In the genomic region with DNA sequence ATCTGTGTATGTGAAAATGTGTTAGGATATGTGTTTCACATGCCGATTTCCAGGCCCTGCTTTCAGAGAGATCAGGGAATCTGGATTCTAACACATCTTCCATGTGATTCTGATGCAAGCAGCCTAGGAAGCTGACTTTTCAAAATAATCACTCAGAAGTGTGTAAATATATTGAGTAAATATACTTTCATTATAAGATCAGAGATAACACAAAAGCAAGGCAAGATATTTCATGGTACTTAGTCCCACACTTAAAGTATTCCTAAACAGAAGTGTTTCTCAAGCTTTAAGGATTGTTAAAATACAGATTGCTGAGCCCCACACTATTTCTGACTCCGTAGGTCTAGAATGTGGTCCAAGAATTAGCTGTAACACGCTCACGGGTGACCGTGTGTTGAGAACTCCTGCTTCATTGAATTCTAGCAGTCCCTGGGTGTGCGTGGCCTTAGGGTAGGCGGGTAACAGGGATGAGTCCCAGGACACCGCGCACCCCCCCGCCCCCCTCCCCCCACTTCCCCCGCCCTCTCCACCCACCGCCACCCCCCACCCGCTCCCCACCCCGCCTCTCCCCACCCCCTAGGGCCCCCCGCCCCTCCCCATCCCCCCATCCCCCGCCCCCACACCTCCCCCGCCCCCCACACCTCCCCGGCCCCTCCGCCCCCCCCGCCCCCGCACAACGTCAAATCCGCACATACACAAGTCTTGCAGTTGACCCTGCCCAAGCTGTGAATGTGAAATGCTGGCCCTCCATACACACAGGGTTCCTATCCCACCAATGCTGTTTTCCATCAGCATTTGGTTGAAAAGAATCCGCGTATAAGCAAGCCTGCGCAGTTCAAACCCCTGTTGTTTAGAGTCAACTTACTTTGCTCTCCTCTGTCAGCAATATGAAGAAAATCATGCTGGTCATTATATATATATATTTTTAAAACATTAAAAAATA, we compare ENCODE assay signal across 11 cellular contexts.
DNase-seq lines count a peak whose midpoint lies in the region; ATAC-seq and TF ChIP-seq lines count a peak whose summit lies in the region.
"Had no signal": no experiment of that assay in that cellular context is flagged by ENCODE, and none has a peak within 500 bp of the region (broad histone marks: within the 10 kb centered on the region; RNA-seq: fewer than 3 reads in every experiment).

No MANE protein-coding gene starts in this region.

- H3K27ac Mint-ChIP-seq in activated CD8-positive, alpha-beta T cell treated with anti-CD3 and anti-CD28 coated beads for 36 hours, result peak overlapping the region; percentile 97

- peaks cover 58% of the 10 kb centered on the region for H3K4me1 Mint-ChIP-seq in activated CD8-positive, alpha-beta T cell treated with anti-CD3 and anti-CD28 coated beads for 36 hours (ENCODE audit: low read depth)

- H3K9me3 Mint-ChIP-seq in activated CD8-positive, alpha-beta T cell treated with anti-CD3 and anti-CD28 coated beads for 36 hours, result peaks cover 14% of the 10 kb centered on the region

- POLR2A ChIA-PET in AG04450 (lab: Yijun Ruan, JAX), result interaction anchor here (0.6 to 2.3 kb wide), 3 partner anchors 11 to 101 kb away, joined by 3 to 35 read pairs (median 9); partner anchors contain the start of gene SLC39A10
- POLR2A ChIA-PET in activated CD8-positive, alpha-beta T cell treated with anti-CD3 and anti-CD28 coated beads for 36 hours (lab: Charles Lee), result interaction anchor here (0.6 to 5.2 kb wide), 6 partner anchors 10 to 95 kb away, joined by 3 to 37 read pairs (median 8); partner anchors contain the start of gene SLC39A10

- no peak for TF ChIP-seq CTCF in AG04450 (IDR thresholded peaks at IDR 0.05; ENCODE audit: low read depth, low read length)
- no peak for TF ChIP-seq CTCF in GM13977 (IDR thresholded peaks at IDR 0.05; ENCODE audit: extremely low read depth, insufficient read depth, missing control alignments)
- no peak for TF ChIP-seq CTCF in activated CD8-positive, alpha-beta T cell treated with anti-CD3 and anti-CD28 coated beads for 36 hours (IDR thresholded peaks at IDR 0.05)
- TF ChIP-seq CTCF in lower lobe of right lung (IDR thresholded peaks at IDR 0.05), result no peak
- TF ChIP-seq CTCF in suprapubic skin (IDR thresholded peaks at IDR 0.05), result no peak

- CTCF ChIA-PET in AG04450 (lab: Charles Lee), result interaction anchor here (0.6 to 3.3 kb wide), 3 partner anchors 97 to 505 kb away, joined by 3 to 22 read pairs (median 4); partner anchors contain the start of gene DNAH7
- CTCF ChIA-PET in activated CD8-positive, alpha-beta T cell treated with anti-CD3 and anti-CD28 coated beads for 36 hours (lab: Charles Lee), result interaction anchor here (1.2 to 1.8 kb wide), 4 partner anchors 14 to 98 kb away, joined by 3 to 10 read pairs (median 6); no protein-coding TSS in a partner anchor

- no peak for TF ChIP-seq POLR2A in suprapubic skin (IDR thresholded peaks at IDR 0.05)

- H3K27ac ChIP-seq in AG04450 (ENCODE audit: low read depth, low read length) (peak overlapping the region; percentile 92), lower lobe of right lung (peak overlapping the region; percentile 63), suprapubic skin (no peak overlapping the region)

- intact Hi-C loops in activated CD8-positive, alpha-beta T cell treated with anti-CD3 and anti-CD28 coated beads for 36 hours (cut with micrococcal nuclease), result loop anchor here (5.0 kb wide), 1 partner anchor 94 kb away; the partner anchor contains the start of gene SLC39A10
- intact Hi-C loops in lower lobe of right lung (cut with DNase I) (no loop called here), cardiac septum (cut with DNase I) (no loop called here)

- no peak for ATAC-seq in activated CD8-positive, alpha-beta T cell treated with anti-CD3 and anti-CD28 coated beads for 36 hours
- ATAC-seq in lower lobe of right lung, result peak; percentile 49 to 77

- H3K36me3 Mint-ChIP-seq in activated CD8-positive, alpha-beta T cell treated with anti-CD3 and anti-CD28 coated beads for 36 hours (ENCODE audit: low read depth), result peaks cover 22% of the 10 kb centered on the region

- WGBS in suprapubic skin, result 68% methylated on average over 14 of the region's 26 CpGs

- no peaks in the 10 kb centered on the region for H3K36me3 ChIP-seq in lower lobe of right lung
- no peaks in the 10 kb centered on the region for H3K36me3 ChIP-seq in suprapubic skin

- no peak for TF ChIP-seq EP300 in suprapubic skin (IDR thresholded peaks at IDR 0.05)

- no peak for DNase-seq in AG04450 (ENCODE audit: low read depth, low spot score)
- peak; percentile 13 for DNase-seq in GM13977 (ENCODE audit: low spot score)
- no peak for DNase-seq in activated CD8-positive, alpha-beta T cell treated with anti-CD3 and anti-CD28 coated beads for 36 hours
- no peak for DNase-seq in lower lobe of right lung
- no peak for DNase-seq in cardiac septum (ENCODE audit: low spot score)
- DNase-seq in NCI-H524 treated with DMSO at 0.1 percent for 48 hours (lab: John Stamatoyannopoulos, UW), result no peak
- DNase-seq in suprapubic skin (ENCODE audit: low spot score in 2 of 2), result no peak
- DNase-seq in NCI-H82 treated with DMSO at 0.1 percent for 48 hours (lab: John Stamatoyannopoulos, UW; ENCODE audit: unreplicated experiment), result no peak
- DNase-seq: foreskin melanocyte, midbrain, NCI-H1092 had no signal

- in situ Hi-C loops in GM13977 (cut with MboI; ENCODE audit: low pct_unique_long_range_greater_than_20kb, low sequenced_read_pairs, unreplicated experiment), result no loop called here

- H3K27me3 ChIP-seq in AG04450 (ENCODE audit: control insufficient read depth, insufficient read depth, low read length) (no peaks in the 10 kb centered on the region), lower lobe of right lung (ENCODE audit: low read depth) (no peaks in the 10 kb centered on the region), suprapubic skin (no peaks in the 10 kb centered on the region)

- H3K9me3 ChIP-seq in AG04450 (ENCODE audit: control insufficient read depth, insufficient read depth, low read length) (no peaks in the 10 kb centered on the region; the same call in 1 of the 2 replicates), lower lobe of right lung (no peaks in the 10 kb centered on the region), suprapubic skin (no peaks in the 10 kb centered on the region)

- H3K4me1 ChIP-seq in lower lobe of right lung (peaks cover 39% of the 10 kb centered on the region), suprapubic skin (peaks cover 12% of the 10 kb centered on the region)

- H3K27me3 Mint-ChIP-seq in activated CD8-positive, alpha-beta T cell treated with anti-CD3 and anti-CD28 coated beads for 36 hours, result no peaks in the 10 kb centered on the region

- H3K4me3 ChIP-seq in AG04450 (ENCODE audit: low read depth, low read length) (no peak overlapping the region), lower lobe of right lung (no peak overlapping the region), suprapubic skin (no peak overlapping the region)

- peak overlapping the region; percentile 61 for H3K4me3 Mint-ChIP-seq in activated CD8-positive, alpha-beta T cell treated with anti-CD3 and anti-CD28 coated beads for 36 hours
